8 cellular contexts compared by ENCODE assay signal in genomic region chr19:16496613-16496983, GRCh38. TPM values are rescaled to one million over a fixed set of nuclear protein-coding genes. Genes with fewer than 3 reads are reported as not detected.
A peak's percentile ranks its signal among the peaks of the same experiment; 100 is the strongest.
DNase-seq lines count a peak whose midpoint lies in the region; ATAC-seq, FAIRE-seq and TF ChIP-seq lines count a peak whose summit lies in the region.

No MANE protein-coding gene starts in this region.

- H3K4me3 ChIP-seq in AG04450 (ENCODE audit: low read depth, low read length), result peak overlapping the region; percentile 94
- H3K4me3 ChIP-seq in IMR-90 (ENCODE audit: insufficient read depth, low read depth, low read length), result peak overlapping the region; percentile 61
- H3K4me3 ChIP-seq in GM12878, result peak overlapping the region; percentile 80
- peak overlapping the region; percentile 44 to 80 (median 70) for H3K4me3 ChIP-seq in right lobe of liver

- peaks cover 3% of the 10 kb centered on the region; the same call in 1 of the 2 replicates for H3K4me1 ChIP-seq in IMR-90 (ENCODE audit: control insufficient read depth, insufficient read depth, low read length)
- peaks cover 3% of the 10 kb centered on the region; the same call in 1 of the 2 replicates for H3K4me1 ChIP-seq in GM12878 (ENCODE audit: control insufficient read depth, insufficient read depth, low read length)
- peaks cover 0 to 36% (median 17%) of the 10 kb centered on the region in 4 donors for H3K4me1 ChIP-seq in right lobe of liver

- H2BK120ac ChIP-seq in IMR-90 (ENCODE audit: low read depth, low read length), result no peak overlapping the region

- H3K9ac ChIP-seq in IMR-90 (ENCODE audit: low read depth, low read length) (peak overlapping the region; percentile 49), GM12878 (ENCODE audit: control insufficient read depth, insufficient read depth, low read length) (peak overlapping the region; percentile 60)

- H3K23ac ChIP-seq in IMR-90 (ENCODE audit: low read depth, low read length), result no peak overlapping the region

- peak overlapping the region; percentile 27 for H2BK5ac ChIP-seq in IMR-90 (ENCODE audit: low read depth, low read length, poor library complexity, severe bottlenecking)

- peaks cover 10% of the 10 kb centered on the region for H3K79me2 ChIP-seq in GM12878 (ENCODE audit: control insufficient read depth, insufficient read depth, low read length)

- peak overlapping the region; percentile 51 for H3K4ac ChIP-seq in IMR-90 (ENCODE audit: low read depth, low read length)

- no peak for TF ChIP-seq CTCF in AG04450 (IDR thresholded peaks at IDR 0.05; ENCODE audit: low read depth, low read length)
- TF ChIP-seq CTCF in IMR-90 (conservative IDR thresholded peaks at IDR 0.05; ENCODE audit: low read depth, low read length), result no peak
- no peak for TF ChIP-seq CTCF in GM12878 (IDR thresholded peaks at IDR 0.05 in 2 of 3, conservative IDR thresholded peaks at IDR 0.05 in 1 of 3; ENCODE audit: control insufficient read depth in 2 of 3, extremely low read depth in 1 of 3, insufficient read depth in 1 of 3, low read depth in 3 of 3, low read length in 3 of 3)
- no peak for TF ChIP-seq CTCF in right lobe of liver (IDR thresholded peaks at IDR 0.05)

- peak overlapping the region; percentile 10 for H4K5ac ChIP-seq in IMR-90 (ENCODE audit: low read depth, low read length)

- no peak overlapping the region for H2BK20ac ChIP-seq in IMR-90 (ENCODE audit: low read depth, low read length)

- H3K9me1 ChIP-seq in IMR-90 (ENCODE audit: insufficient read depth, low read length), result no peaks in the 10 kb centered on the region; the same call in 1 of the 2 replicates

- RAD21 ChIA-PET in GM12878 (lab: Charles Lee; ENCODE audit: unreplicated experiment), result interaction anchor here (1.0 to 1.6 kb wide), 5 partner anchors 40 to 113 kb away, joined by 3 to 6 read pairs (median 4); no protein-coding TSS in a partner anchor

- BruUV-seq in IMR-90 (replicated peaks; lab: Mats Ljungman, UMichigan) (no TSS peak), GM12878 (replicated peaks; lab: Mats Ljungman, UMichigan) (TSS peak; percentile 71)

- H3K14ac ChIP-seq in IMR-90 (replicated peaks; ENCODE audit: low read depth, low read length), result peak overlapping the region; percentile 60

- H3K27me3 ChIP-seq in AG04450 (ENCODE audit: control insufficient read depth, insufficient read depth, low read length) (no peaks in the 10 kb centered on the region), IMR-90 (ENCODE audit: control insufficient read depth, insufficient read depth, low read length) (no peaks in the 10 kb centered on the region), GM12878 (replicated peaks in 1 of 2; ENCODE audit: control insufficient read depth in 2 of 2, insufficient read depth in 2 of 2, low read length in 1 of 2) (no peaks in the 10 kb centered on the region), right lobe of liver (no peaks in the 10 kb centered on the region)

- H3K79me1 ChIP-seq in IMR-90 (ENCODE audit: low read depth in 1 of 2, low read length in 2 of 2), result peaks cover 16 to 25% of the 10 kb centered on the region in 2 experiments

- peak overlapping the region; percentile 80 for H2AK9ac ChIP-seq in IMR-90 (replicated peaks; ENCODE audit: low read depth, low read length, poor library complexity)

- H3K4me2 ChIP-seq in IMR-90 (ENCODE audit: low read depth, low read length) (peak overlapping the region; percentile 68), GM12878 (ENCODE audit: control insufficient read depth, insufficient read depth) (peak overlapping the region; percentile 93)

- peak overlapping the region; percentile 52 for H3K27ac ChIP-seq in AG04450 (ENCODE audit: low read depth, low read length)
- H3K27ac ChIP-seq in IMR-90 (ENCODE audit: insufficient read depth, low read length), result peak overlapping the region; percentile 28
- H3K27ac ChIP-seq in GM12878 (ENCODE audit: control insufficient read depth, insufficient read depth), result 0 out of 2 replicates have a peak overlapping the region, but pooled peaks have one; percentile 1
- no peak overlapping the region for H3K27ac ChIP-seq in right lobe of liver

- DNase-seq in AG04450 (ENCODE audit: low read depth, low spot score) (no peak), IMR-90 (peak; percentile 44), GM12878 (ENCODE audit: low read depth, low spot score) (no peak), right lobe of liver (no peak), superior temporal gyrus (ENCODE audit: extremely low spot score) (peak; percentile 29), NCI-H526 (lab: John Stamatoyannopoulos, UW) (no peak)

- H3K56ac ChIP-seq in IMR-90 (ENCODE audit: extremely low read depth, insufficient read depth, low read length), result no peak overlapping the region

- in situ Hi-C loops in IMR-90 (cut with MboI; ENCODE audit: low sequenced_read_pairs) (no loop called here), GM12878 (cut with MboI) (no loop called here)

- H3K9me3 ChIP-seq in AG04450 (ENCODE audit: control insufficient read depth, insufficient read depth, low read length) (no peaks in the 10 kb centered on the region), IMR-90 (ENCODE audit: control insufficient read depth, insufficient read depth, low read length) (no peaks in the 10 kb centered on the region), GM12878 (replicated peaks; ENCODE audit: control insufficient read depth, insufficient read depth, low read length) (no peaks in the 10 kb centered on the region), right lobe of liver (no peaks in the 10 kb centered on the region)

- H4K20me1 ChIP-seq in IMR-90 (ENCODE audit: insufficient read depth, low read length) (no peaks in the 10 kb centered on the region), GM12878 (ENCODE audit: control insufficient read depth, insufficient read depth) (no peaks in the 10 kb centered on the region)

- H4K91ac ChIP-seq in IMR-90 (ENCODE audit: insufficient read depth, low read depth, low read length), result peak overlapping the region; percentile 38; the same call in 1 of the 2 replicates

- intact Hi-C loops in IMR-90 (cut with micrococcal nuclease) (no loop called here), GM12878 (cut with micrococcal nuclease; ENCODE audit: unreplicated experiment) (loop anchor here (2.0 kb wide), 1 partner anchor 52 kb away; no protein-coding TSS in a partner anchor), right lobe of liver (cut with DNase I) (no loop called here)

- TF ChIP-seq POLR2A in IMR-90 (IDR thresholded peaks at IDR 0.05; ENCODE audit: low read depth, low read length) (no peak), GM12878 (IDR thresholded peaks at IDR 0.05; ENCODE audit: low read depth, low read length) (no peak), right lobe of liver (IDR thresholded peaks at IDR 0.05) (no peak)

- peak overlapping the region; percentile 26 to 81; a peak in 3 of 4 replicates for H4K8ac ChIP-seq in IMR-90 (ENCODE audit: low read depth in 2 of 2, low read length in 2 of 2)

- SMC1A ChIA-PET in GM12878 (lab: Charles Lee; ENCODE audit: uncharacterized antibody, unreplicated experiment), result interaction anchor here (0.8 to 3.0 kb wide), 4 partner anchors 10 to 126 kb away, joined by 3 to 11 read pairs (median 4); no protein-coding TSS in a partner anchor

- peak overlapping the region; percentile 98 for H2AFZ ChIP-seq in IMR-90 (replicated peaks; ENCODE audit: low read length, poor library complexity)
- H2AFZ ChIP-seq in GM12878 (ENCODE audit: control insufficient read depth, low read depth, low read length), result peak overlapping the region; percentile 88

- no peak overlapping the region for H3K18ac ChIP-seq in IMR-90 (ENCODE audit: low read depth, low read length)

- WGBS in IMR-90 (ENCODE audit: extremely low coverage in 2 of 2, insufficient read length in 1 of 2), 2 experiments, result 36% methylated on average over 5 of the region's 16 CpGs; no CpG with 5 or more reads in 1 of the 2 experiments
- 13% methylated on average over 16 of the region's 16 CpGs for WGBS in GM12878 (ENCODE audit: insufficient coverage, insufficient replicate concordance, low lambda C conversion rate, missing lambda C conversion rate)
- WGBS in right lobe of liver (ENCODE audit: insufficient coverage, low coverage, low lambda C conversion rate, missing lambda C conversion rate), result 15% methylated on average over 13 of the region's 16 CpGs

- CTCF ChIA-PET in AG04450 (lab: Charles Lee) (interaction anchor here (0.6 kb wide), 1 partner anchor 11 kb away, joined by 3 read pairs; no protein-coding TSS in a partner anchor), IMR-90 (lab: Yijun Ruan, JAX) (interaction anchor here (0.8 kb wide), 1 partner anchor 18 kb away, joined by 3 read pairs; no protein-coding TSS in a partner anchor), GM12878 (lab: Yijun Ruan, JAX) (interaction anchor here (0.6 to 1.6 kb wide), 3 partner anchors 55 to 1949 kb away, joined by 3 to 8 read pairs (median 3); no protein-coding TSS in a partner anchor)

- FAIRE-seq in GM12878 (lab: Jason Lieb, UNC), result no peak

- POLR2A ChIA-PET in AG04450 (lab: Yijun Ruan, JAX) (interaction anchor here (0.5 to 1.6 kb wide), 6 partner anchors 10 to 1247 kb away, joined by 3 to 15 read pairs (median 5); no protein-coding TSS in a partner anchor), IMR-90 (lab: Charles Lee; ENCODE audit: unreplicated experiment) (interaction anchor here (0.6 to 1.3 kb wide), 2 partner anchors 9 to 10 kb away, joined by 4 to 8 read pairs; no protein-coding TSS in a partner anchor), GM12878 (lab: Charles Lee) (interaction anchor here (1.0 to 2.0 kb wide), 6 partner anchors 19 to 164 kb away, joined by 3 to 8 read pairs (median 4); partner anchors contain the start of gene TMEM38A)

- no peak overlapping the region; the same call in 1 of the 2 replicates for H2AK5ac ChIP-seq in IMR-90 (ENCODE audit: low read depth, low read length)

- TF ChIP-seq EP300 in GM12878 (IDR thresholded peaks at IDR 0.05; ENCODE audit: borderline replicate concordance in 1 of 2, control insufficient read depth in 1 of 2, low read depth in 2 of 2, low read length in 2 of 2), result no peak

- dilution Hi-C loops in IMR-90 (cut with HindIII; ENCODE audit: low sequenced_read_pairs, unreplicated experiment), result no loop called here

- no peak for TF ChIP-seq RAD21 in IMR-90 (IDR thresholded peaks at IDR 0.05; ENCODE audit: low read length)
- TF ChIP-seq RAD21 in GM12878 (IDR thresholded peaks at IDR 0.05; ENCODE audit: insufficient read depth, low read depth, low read length), result no peak

- H3K36me3 ChIP-seq in IMR-90 (ENCODE audit: control insufficient read depth, insufficient read depth, low read length) (peaks cover 2% of the 10 kb centered on the region), GM12878 (ENCODE audit: control insufficient read depth in 2 of 2, insufficient read depth in 2 of 2, low read length in 1 of 2) (peaks cover 0 to 4% of the 10 kb centered on the region in 2 experiments; a peak in 1 of 4 replicates), right lobe of liver (no peaks in the 10 kb centered on the region)

- H2BK15ac ChIP-seq in IMR-90 (ENCODE audit: low read depth, low read length), result no peak overlapping the region

- ATAC-seq in IMR-90 (ENCODE audit: low read depth), result peak; percentile 15
- no peak for ATAC-seq in GM12878
- ATAC-seq in right lobe of liver, result no peak
- no peak for ATAC-seq in GM21381 (IDR thresholded peaks at IDR 0.05; ENCODE audit: unreplicated experiment)
- no peak for ATAC-seq in HG02885 (IDR thresholded peaks at IDR 0.05; ENCODE audit: poor library complexity, unreplicated experiment)

RNA-seq across cellular contexts. Expression of gene C19orf44, which starts 0.4 kb away (rescaled TPM):
- polyA plus RNA-seq in AG04450 (2011; rRNA removed) (1.8 and 2.3 TPM in 2 replicates), IMR-90 (2012; rRNA removed) (3.8 and 4.1 TPM in 2 replicates), GM12878 (2011; rRNA removed) (2.5 and 3.0 TPM in 2 replicates), GM12878 (2014; fragmentation: Illumina TruSeq; extraction: Trizol) (3.6 and 5.2 TPM in 2 replicates), GM12878 (2014; fragmentation: Nextera tagmentation; extraction: Ambion mirVana) (under 1 TPM; 0.26 to 0.31 TPM), GM12878 (2014; rRNA removed) (4.1 and 5.4 TPM in 2 replicates), GM12878 (2016; fragmentation: Nextera tagmentation; extraction: Ambion mirVana) (1 to 10 TPM; 3.9 to 4.0 TPM)
- polyA minus RNA-seq in AG04450 (2011; rRNA and poly(A)+ RNA removed), result 2.2 and 3.4 TPM in 2 replicates
- total RNA-seq in IMR-90 (2012; rRNA removed) (1.4 and 1.7 TPM in 2 replicates), GM12878 (2014; rRNA removed) (2.0 and 2.1 TPM in 2 replicates), GM12878 (2014; rRNA removed; fragmentation: Illumina TruSeq; extraction: Trizol) (2.7 and 3.3 TPM in 2 replicates), GM12878 (2021) (3.1 and 3.8 TPM in 2 replicates), right lobe of liver (1 to 10 TPM; 1.8 to 4.3 (median 2.5) TPM)
- polyA plus RNA-seq in IMR-90 (2012; cell fraction: cytosol; rRNA removed), result 1.8 and 3.0 TPM in 2 replicates
- polyA plus RNA-seq in IMR-90 (2012; cell fraction: nucleus; rRNA removed; ENCODE audit: low replicate concordance), result 8.5 and 9.5 TPM in 2 replicates
- total RNA-seq in GM12878 (2013; cell fraction: nucleolus; rRNA removed), result 21.6 and 25.8 TPM in 2 replicates
- polyA plus RNA-seq in GM12878 (2011; ENCODE audit: low read depth), result 0.84 TPM
- polyA plus RNA-seq in GM12878 (2011; cell fraction: cytosol; rRNA removed), result 3.5 and 3.7 TPM in 2 replicates
- polyA plus RNA-seq in GM12878 (2011; cell fraction: nucleus; rRNA removed), result 8.7 and 9.7 TPM in 2 replicates
- 3.8 and 4.0 TPM in 2 replicates for polyA plus RNA-seq in GM12878 (2012)
- polyA minus RNA-seq in GM12878 (2011; rRNA and poly(A)+ RNA removed), result 1.3 and 2.3 TPM in 2 replicates
- polyA minus RNA-seq in GM12878 (2011; cell fraction: cytosol; rRNA and poly(A)+ RNA removed), result 2.5 and 3.3 TPM in 2 replicates
- 2.7 and 3.9 TPM in 2 replicates for polyA minus RNA-seq in GM12878 (2011; cell fraction: nucleus; rRNA and poly(A)+ RNA removed)

RNA-seq across cellular contexts. Expression of gene CALR3, which starts 0.6 kb away (rescaled TPM):
- polyA plus RNA-seq in AG04450 (2011; rRNA removed) (not detected in 2 replicates), IMR-90 (2012; rRNA removed) (not detected in 2 replicates), GM12878 (2011; rRNA removed) (0.05 TPM in 1 of 2 replicates, not detected in the other), GM12878 (2014; fragmentation: Illumina TruSeq; extraction: Trizol) (0.35 and 0.43 TPM in 2 replicates), GM12878 (2014; fragmentation: Nextera tagmentation; extraction: Ambion mirVana) (under 1 TPM; 0.10 to 0.13 TPM), GM12878 (2014; rRNA removed) (0.12 and 0.14 TPM in 2 replicates), GM12878 (2016; fragmentation: Nextera tagmentation; extraction: Ambion mirVana) (under 1 TPM in 1 of 2 experiments, not detected in 1; 0.31 TPM)
- not detected in 2 replicates for polyA minus RNA-seq in AG04450 (2011; rRNA and poly(A)+ RNA removed)
- total RNA-seq in IMR-90 (2012; rRNA removed) (not detected in 2 replicates), GM12878 (2014; rRNA removed) (0.11 TPM in 2 replicates), GM12878 (2014; rRNA removed; fragmentation: Illumina TruSeq; extraction: Trizol) (0.18 and 0.45 TPM in 2 replicates), GM12878 (2021) (0.19 TPM in 1 of 2 replicates, not detected in the other), right lobe of liver (not detected)
- polyA plus RNA-seq in IMR-90 (2012; cell fraction: cytosol; rRNA removed), result not detected in 2 replicates
- 0.06 TPM in 1 of 2 replicates, not detected in the other for polyA plus RNA-seq in IMR-90 (2012; cell fraction: nucleus; rRNA removed; ENCODE audit: low replicate concordance)
- total RNA-seq in GM12878 (2013; cell fraction: nucleolus; rRNA removed), result not detected in 2 replicates
- polyA plus RNA-seq in GM12878 (2011; ENCODE audit: low read depth), result not detected
- polyA plus RNA-seq in GM12878 (2011; cell fraction: cytosol; rRNA removed), result 0.06 TPM in 1 of 2 replicates, not detected in the other
- polyA plus RNA-seq in GM12878 (2011; cell fraction: nucleus; rRNA removed), result not detected in 2 replicates
- not detected in 2 replicates for polyA plus RNA-seq in GM12878 (2012)
- polyA minus RNA-seq in GM12878 (2011; rRNA and poly(A)+ RNA removed), result not detected in 2 replicates
- polyA minus RNA-seq in GM12878 (2011; cell fraction: cytosol; rRNA and poly(A)+ RNA removed), result not detected in 2 replicates
- not detected in 2 replicates for polyA minus RNA-seq in GM12878 (2011; cell fraction: nucleus; rRNA and poly(A)+ RNA removed)

RNA-seq across cellular contexts. Expression of gene EPS15L1, which starts 24.8 kb away (rescaled TPM):
- polyA plus RNA-seq in AG04450 (2011; rRNA removed), result 14.4 and 14.7 TPM in 2 replicates
- polyA minus RNA-seq in AG04450 (2011; rRNA and poly(A)+ RNA removed), result 24.5 and 30.5 TPM in 2 replicates
- total RNA-seq in IMR-90 (2012; rRNA removed), result 7.5 and 9.2 TPM in 2 replicates
- polyA plus RNA-seq in IMR-90 (2012; rRNA removed), result 21.7 and 22.1 TPM in 2 replicates
- polyA plus RNA-seq in IMR-90 (2012; cell fraction: cytosol; rRNA removed), result 13.0 and 16.4 TPM in 2 replicates
- 24.6 and 32.5 TPM in 2 replicates for polyA plus RNA-seq in IMR-90 (2012; cell fraction: nucleus; rRNA removed; ENCODE audit: low replicate concordance)
- 105 and 117 TPM in 2 replicates for total RNA-seq in GM12878 (2013; cell fraction: nucleolus; rRNA removed)
- 11.3 and 11.4 TPM in 2 replicates for total RNA-seq in GM12878 (2014; rRNA removed)
- total RNA-seq in GM12878 (2014; rRNA removed; fragmentation: Illumina TruSeq; extraction: Trizol), result 15.9 and 16.7 TPM in 2 replicates
- 43.5 and 50.4 TPM in 2 replicates for total RNA-seq in GM12878 (2021)
- 14.0 TPM for polyA plus RNA-seq in GM12878 (2011; ENCODE audit: low read depth)
- polyA plus RNA-seq in GM12878 (2011; rRNA removed), result 7.2 and 19.1 TPM in 2 replicates
- 15.6 and 16.9 TPM in 2 replicates for polyA plus RNA-seq in GM12878 (2011; cell fraction: cytosol; rRNA removed)
- 32.3 and 38.7 TPM in 2 replicates for polyA plus RNA-seq in GM12878 (2011; cell fraction: nucleus; rRNA removed)
- 34.0 and 35.2 TPM in 2 replicates for polyA plus RNA-seq in GM12878 (2012)
- 20.4 and 24.1 TPM in 2 replicates for polyA plus RNA-seq in GM12878 (2014; fragmentation: Illumina TruSeq; extraction: Trizol)
- polyA plus RNA-seq in GM12878 (2014; fragmentation: Nextera tagmentation; extraction: Ambion mirVana), result 1 to 10 TPM; 5.9 to 7.6 TPM
- 20.4 and 25.3 TPM in 2 replicates for polyA plus RNA-seq in GM12878 (2014; rRNA removed)
- polyA plus RNA-seq in GM12878 (2016; fragmentation: Nextera tagmentation; extraction: Ambion mirVana), result 10 to 100 TPM; 41.3 to 43.3 TPM
- polyA minus RNA-seq in GM12878 (2011; rRNA and poly(A)+ RNA removed), result 21.1 and 23.7 TPM in 2 replicates
- 10.7 and 12.6 TPM in 2 replicates for polyA minus RNA-seq in GM12878 (2011; cell fraction: cytosol; rRNA and poly(A)+ RNA removed)
- 20.1 and 45.2 TPM in 2 replicates for polyA minus RNA-seq in GM12878 (2011; cell fraction: nucleus; rRNA and poly(A)+ RNA removed)
- total RNA-seq in right lobe of liver, result 10 to 100 TPM in 4 of 6 experiments, 1 to 10 TPM in 2; 6.3 to 22.5 (median 13.8) TPM

RNA-seq across cellular contexts. Expression of gene CHERP, which starts 45.6 kb away (rescaled TPM):
- polyA plus RNA-seq in AG04450 (2011; rRNA removed) (3.4 and 3.8 TPM in 2 replicates), IMR-90 (2012; rRNA removed) (13.5 and 15.6 TPM in 2 replicates), GM12878 (2011; rRNA removed) (3.2 and 5.1 TPM in 2 replicates), GM12878 (2014; fragmentation: Illumina TruSeq; extraction: Trizol) (3.5 and 17.6 TPM in 2 replicates), GM12878 (2014; fragmentation: Nextera tagmentation; extraction: Ambion mirVana) (1 to 10 TPM in 1 of 2 experiments, under 1 TPM in 1; 0.66 to 1.7 TPM), GM12878 (2014; rRNA removed) (24.0 and 42.2 TPM in 2 replicates), GM12878 (2016; fragmentation: Nextera tagmentation; extraction: Ambion mirVana) (10 to 100 TPM; 47.1 to 49.4 TPM)
- polyA minus RNA-seq in AG04450 (2011; rRNA and poly(A)+ RNA removed), result 6.2 and 7.4 TPM in 2 replicates
- total RNA-seq in IMR-90 (2012; rRNA removed) (0.54 and 1.1 TPM in 2 replicates), GM12878 (2014; rRNA removed) (3.6 and 4.9 TPM in 2 replicates), GM12878 (2014; rRNA removed; fragmentation: Illumina TruSeq; extraction: Trizol) (6.8 and 7.2 TPM in 2 replicates), GM12878 (2021) (57.5 and 65.3 TPM in 2 replicates), right lobe of liver (10 to 100 TPM in 4 of 6 experiments, 1 to 10 TPM in 2; 6.8 to 26.2 (median 20.6) TPM)
- polyA plus RNA-seq in IMR-90 (2012; cell fraction: cytosol; rRNA removed), result 9.4 and 12.9 TPM in 2 replicates
- 37.1 and 59.7 TPM in 2 replicates for polyA plus RNA-seq in IMR-90 (2012; cell fraction: nucleus; rRNA removed; ENCODE audit: low replicate concordance)
- 47.2 and 55.4 TPM in 2 replicates for total RNA-seq in GM12878 (2013; cell fraction: nucleolus; rRNA removed)
- polyA plus RNA-seq in GM12878 (2011; ENCODE audit: low read depth), result 13.6 TPM
- polyA plus RNA-seq in GM12878 (2011; cell fraction: cytosol; rRNA removed), result 7.8 and 8.6 TPM in 2 replicates
- 45.6 and 76.2 TPM in 2 replicates for polyA plus RNA-seq in GM12878 (2011; cell fraction: nucleus; rRNA removed)
- polyA plus RNA-seq in GM12878 (2012), result 34.7 and 37.6 TPM in 2 replicates
- 4.5 and 8.6 TPM in 2 replicates for polyA minus RNA-seq in GM12878 (2011; rRNA and poly(A)+ RNA removed)
- polyA minus RNA-seq in GM12878 (2011; cell fraction: cytosol; rRNA and poly(A)+ RNA removed), result 9.5 and 14.8 TPM in 2 replicates
- 15.5 and 27.3 TPM in 2 replicates for polyA minus RNA-seq in GM12878 (2011; cell fraction: nucleus; rRNA and poly(A)+ RNA removed)

Comparison
In these comparisons a context has a peak if more than half of its experiments do, and no peak if none do; other contexts are left out.
1. DNase-seq: peak in IMR-90 (single experiment) and superior temporal gyrus (single experiment); none in AG04450 (single experiment), GM12878 (single experiment), right lobe of liver (0 of 3) and NCI-H526 (0 of 2).
2. H3K27ac ChIP-seq: peak in AG04450 (single experiment), IMR-90 (single experiment) and GM12878 (single experiment); none in right lobe of liver (0 of 3).
3. Peak in every context shown above with its lines, with median percentiles within 50 percentile points of each other: H3K4me3 ChIP-seq.